ENCODE assay signal across 22 cellular contexts in genomic region chr18:55239764-55240163, GRCh38.
DNase-seq lines count a peak whose midpoint lies in the region; ATAC-seq and TF ChIP-seq lines count a peak whose summit lies in the region.
"Had no signal": no experiment of that assay in that cellular context is flagged by ENCODE, and none has a peak within 500 bp of the region (broad histone marks: within the 10 kb centered on the region; RNA-seq: fewer than 3 reads in every experiment).

No MANE protein-coding gene starts in this region.

- H3K36me3 Mint-ChIP-seq in IgD-negative memory B cell (peaks cover 6% of the 10 kb centered on the region), nephron (ENCODE audit: low read depth) (peaks cover 24% of the 10 kb centered on the region)
- H3K36me3 Mint-ChIP-seq: activated CD4-positive, alpha-beta memory T cell treated with anti-CD3 and anti-CD28 coated beads for 36 hours; activated naive CD8-positive, alpha-beta T cell treated with anti-CD3 and anti-CD28 coated beads, Interleukin-2, amount 10 ng/mL, durations not matched to agents 7 days and 5 days; CD8-positive, alpha-beta T cell; naive thymus-derived CD4-positive, alpha-beta T cell had no signal

- no peaks in the 10 kb centered on the region for H4K20me1 ChIP-seq in OCI-LY3 (ENCODE audit: insufficient read depth, low read length)

- H2AFZ ChIP-seq in OCI-LY3 (ENCODE audit: low read depth, low read length): no peak overlapping the region

- H3K4me2 ChIP-seq in OCI-LY3 (ENCODE audit: low read length): peak overlapping the region; percentile 48

- H3K27ac Mint-ChIP-seq in IgD-negative memory B cell: peak overlapping the region; percentile 48 to 88 (median 49)
- H3K27ac Mint-ChIP-seq in nephron: peak overlapping the region in 2 of 3 experiments; percentile 24 to 43
- H3K27ac Mint-ChIP-seq: activated CD4-positive, alpha-beta memory T cell treated with anti-CD3 and anti-CD28 coated beads for 36 hours; activated naive CD8-positive, alpha-beta T cell treated with anti-CD3 and anti-CD28 coated beads, Interleukin-2, amount 10 ng/mL, durations not matched to agents 7 days and 5 days; CD8-positive, alpha-beta T cell; naive thymus-derived CD4-positive, alpha-beta T cell; type B pancreatic cell had no signal

- no peak for ATAC-seq in GM19023 (IDR thresholded peaks at IDR 0.05; ENCODE audit: unreplicated experiment)
- ATAC-seq in HG02678 (IDR thresholded peaks at IDR 0.05; ENCODE audit: unreplicated experiment): no peak
- ATAC-seq: CD8-positive, alpha-beta T cell; naive thymus-derived CD4-positive, alpha-beta T cell had no signal

- H3K4me1 ChIP-seq in OCI-LY3 (ENCODE audit: low read length): peaks cover 100% of the 10 kb centered on the region

- H3K4me1 Mint-ChIP-seq in IgD-negative memory B cell (peaks cover 37 to 56% (median 52%) of the 10 kb centered on the region in 3 donors), nephron (peaks cover 50% of the 10 kb centered on the region)

- TF ChIP-seq CTCF in OCI-LY3 (IDR thresholded peaks at IDR 0.05; ENCODE audit: low read depth, low read length) (no peak), nephron (IDR thresholded peaks at IDR 0.05; ENCODE audit: unreplicated experiment in 3 of 3) (no peak)

- H3K27ac ChIP-seq in OCI-LY3 (ENCODE audit: low read length): peak overlapping the region; percentile 86
- H3K27ac ChIP-seq: brain microvascular endothelial cell, stomach had no signal

- H3K9me3 Mint-ChIP-seq in IgD-negative memory B cell (no peaks in the 10 kb centered on the region), nephron (no peaks in the 10 kb centered on the region)
- H3K9me3 Mint-ChIP-seq: activated CD4-positive, alpha-beta memory T cell treated with anti-CD3 and anti-CD28 coated beads for 36 hours; activated naive CD8-positive, alpha-beta T cell treated with anti-CD3 and anti-CD28 coated beads, Interleukin-2, amount 10 ng/mL, durations not matched to agents 7 days and 5 days; CD8-positive, alpha-beta T cell; type B pancreatic cell had no signal

- H3K27me3 Mint-ChIP-seq in IgD-negative memory B cell (no peaks in the 10 kb centered on the region), nephron (ENCODE audit: low read depth) (no peaks in the 10 kb centered on the region)
- H3K27me3 Mint-ChIP-seq: activated naive CD8-positive, alpha-beta T cell treated with anti-CD3 and anti-CD28 coated beads, Interleukin-2, amount 10 ng/mL, durations not matched to agents 7 days and 5 days; naive thymus-derived CD4-positive, alpha-beta T cell; type B pancreatic cell had no signal

- H3K4me3 Mint-ChIP-seq in IgD-negative memory B cell: no peak overlapping the region
- no peak overlapping the region for H3K4me3 Mint-ChIP-seq in nephron
- H3K4me3 Mint-ChIP-seq: activated CD4-positive, alpha-beta memory T cell treated with anti-CD3 and anti-CD28 coated beads for 36 hours; activated naive CD8-positive, alpha-beta T cell treated with anti-CD3 and anti-CD28 coated beads, Interleukin-2, amount 10 ng/mL, durations not matched to agents 7 days and 5 days; CD8-positive, alpha-beta T cell; naive thymus-derived CD4-positive, alpha-beta T cell; type B pancreatic cell had no signal

- peaks cover 79% of the 10 kb centered on the region for H3K36me3 ChIP-seq in OCI-LY3 (replicated peaks; ENCODE audit: low read depth, low read length)
- H3K36me3 ChIP-seq: brain microvascular endothelial cell, stomach had no signal

- H3K27me3 ChIP-seq in OCI-LY3 (ENCODE audit: low read depth, low read length): no peaks in the 10 kb centered on the region
- H3K27me3 ChIP-seq: brain microvascular endothelial cell, stomach had no signal

- peak overlapping the region; percentile 70 for H3K9ac ChIP-seq in OCI-LY3 (ENCODE audit: low read length)

- H3K9me3 ChIP-seq in OCI-LY3 (ENCODE audit: insufficient read depth, low read length): no peaks in the 10 kb centered on the region
- H3K9me3 ChIP-seq: stomach had no signal

- DNase-seq in NCI-H146 treated with DMSO at 0.1 percent for 48 hours (lab: John Stamatoyannopoulos, UW; ENCODE audit: unreplicated experiment): peak; percentile 82
- no peak for DNase-seq in activated CD4-positive, alpha-beta T cell treated with anti-CD3 and anti-CD28 coated beads for 4 hours
- no peak for DNase-seq in KG1 (lab: John Stamatoyannopoulos, UW)
- DNase-seq: activated CD4-positive, alpha-beta memory T cell treated with anti-CD3 and anti-CD28 coated beads for 36 hours; activated effector memory CD4-positive, alpha-beta T cell treated with Interleukin-2 at 50 U/mL for 16 hours; activated naive CD8-positive, alpha-beta T cell treated with anti-CD3 and anti-CD28 coated beads, Interleukin-2, amount 10 ng/mL, durations not matched to agents 7 days and 5 days; brain microvascular endothelial cell; CD8-positive, alpha-beta T cell; GF-D8; kidney glomerular epithelial cell; naive thymus-derived CD4-positive, alpha-beta T cell; NCI-H1417 treated with DMSO at 0.1 percent for 48 hours; NCI-H446 treated with DMSO at 0.1 percent for 48 hours; right cardiac atrium; stimulated activated CD4-positive, alpha-beta T cell treated with anti-CD3 and anti-CD28 coated beads, Interleukin-4, amount 100 ng/mL, for 24 hours; stomach had no signal

- H3K79me2 ChIP-seq in OCI-LY3 (ENCODE audit: low read length): peaks cover 98% of the 10 kb centered on the region

- H3K4me3 ChIP-seq in OCI-LY3 (ENCODE audit: low read length): no peak overlapping the region
- H3K4me3 ChIP-seq: stomach had no signal
